In the genomic region with DNA sequence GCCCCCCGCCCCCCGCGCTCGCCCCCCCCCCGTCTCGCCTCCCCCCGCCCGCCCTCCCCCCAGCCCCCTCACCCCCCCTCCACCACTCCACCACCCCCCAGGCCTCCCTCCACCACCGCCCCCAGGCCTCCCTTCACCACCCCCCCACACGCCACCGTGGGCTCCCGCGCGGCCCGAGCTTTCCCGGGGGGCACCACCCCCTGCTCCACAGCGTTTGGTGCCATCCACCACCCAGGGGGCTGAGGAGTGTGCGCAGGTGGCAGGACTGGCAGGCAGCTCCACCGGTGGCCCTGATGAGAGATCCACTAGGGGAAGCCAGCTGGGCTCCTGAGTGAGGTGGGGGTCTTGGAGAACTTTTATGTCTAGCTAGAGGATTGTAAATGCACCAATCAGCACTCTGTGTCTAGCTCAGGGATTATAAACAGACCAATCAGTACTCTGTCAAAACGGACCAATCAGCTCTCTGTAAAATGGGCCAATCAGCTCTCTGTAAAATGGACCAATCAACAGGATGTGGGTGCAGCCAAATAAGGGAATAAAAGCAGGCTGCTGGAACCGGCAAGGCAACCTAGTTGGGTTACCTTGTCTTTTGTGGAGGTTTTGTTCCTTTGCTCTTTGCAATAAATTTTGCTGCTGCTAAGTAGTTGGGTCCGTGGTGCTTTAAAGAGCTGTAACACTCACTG, we compare ENCODE assay signal across 2 cellular contexts.
TF ChIP-seq lines count a peak whose summit lies in the region.

No MANE protein-coding gene starts in this region.

TF ChIP-seq in GM23338, 12 proteins besides CTCF, POLR2A, EP300 and RAD21 (continues in another document):
- no peak for TF ChIP-seq REST (IDR thresholded peaks at IDR 0.05; ENCODE audit: unreplicated experiment)
- TF ChIP-seq ZNF331 (CRISPR knock-in tag; IDR thresholded peaks at IDR 0.05; ENCODE audit: low read depth): no peak
- no peak for TF ChIP-seq EZH2 (IDR thresholded peaks at IDR 0.05; ENCODE audit: low read depth, unreplicated experiment)
- TF ChIP-seq ZNF462 (CRISPR knock-in tag; IDR thresholded peaks at IDR 0.05): no peak
- no peak for TF ChIP-seq NANOG (IDR thresholded peaks at IDR 0.05; ENCODE audit: borderline replicate concordance)
- no peak for TF ChIP-seq JUNB (IDR thresholded peaks at IDR 0.05; ENCODE audit: unreplicated experiment)
- TF ChIP-seq POLR2AphosphoS5 (IDR thresholded peaks at IDR 0.05; ENCODE audit: low read depth): no peak
- TF ChIP-seq, protein P1, sequence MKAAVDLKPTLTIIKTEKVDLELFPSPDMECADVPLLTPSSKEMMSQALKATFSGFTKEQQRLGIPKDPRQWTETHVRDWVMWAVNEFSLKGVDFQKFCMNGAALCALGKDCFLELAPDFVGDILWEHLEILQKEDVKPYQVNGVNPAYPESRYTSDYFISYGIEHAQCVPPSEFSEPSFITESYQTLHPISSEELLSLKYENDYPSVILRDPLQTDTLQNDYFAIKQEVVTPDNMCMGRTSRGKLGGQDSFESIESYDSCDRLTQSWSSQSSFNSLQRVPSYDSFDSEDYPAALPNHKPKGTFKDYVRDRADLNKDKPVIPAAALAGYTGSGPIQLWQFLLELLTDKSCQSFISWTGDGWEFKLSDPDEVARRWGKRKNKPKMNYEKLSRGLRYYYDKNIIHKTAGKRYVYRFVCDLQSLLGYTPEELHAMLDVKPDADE (IDR thresholded peaks at IDR 0.05): no peak

TF ChIP-seq in neural cell, 6 proteins besides CTCF, POLR2A, EP300 and RAD21:
- TF ChIP-seq REST (IDR thresholded peaks at IDR 0.05; ENCODE audit: borderline replicate concordance) (no peak), TAF1 (IDR thresholded peaks at IDR 0.05; ENCODE audit: low read depth) (no peak), SMC3 (conservative IDR thresholded peaks at IDR 0.05; ENCODE audit: poor library complexity) (no peak), POLR2AphosphoS5 (IDR thresholded peaks at IDR 0.05) (no peak), EZH2 (IDR thresholded peaks at IDR 0.05; ENCODE audit: borderline replicate concordance, insufficient read depth, low read length, poor library complexity, severe bottlenecking) (no peak), MXI1 (conservative IDR thresholded peaks at IDR 0.05; ENCODE audit: poor library complexity, severe bottlenecking) (no peak)
